ENCODE assay signal across 20 cellular contexts in genomic region chr9:86181379-86182315, GRCh38.
A peak's percentile ranks its signal among the peaks of the same experiment; 100 is the strongest.
DNase-seq lines count a peak whose midpoint lies in the region; ATAC-seq, FAIRE-seq and TF ChIP-seq lines count a peak whose summit lies in the region.
"Had no signal": no experiment of that assay in that cellular context is flagged by ENCODE, and none has a peak within 500 bp of the region (broad histone marks: within the 10 kb centered on the region; RNA-seq: fewer than 3 reads in every experiment).

No MANE protein-coding gene starts in this region.

- no CpG with 5 or more reads among the region's 3 CpGs for WGBS in H9 (ENCODE audit: extremely low coverage, insufficient read length, low lambda C conversion rate)
- WGBS in H1 (ENCODE audit: extremely low coverage in 1 of 2, insufficient coverage in 1 of 2, insufficient read length in 1 of 2, insufficient replicate concordance in 2 of 2, low coverage in 1 of 2, low lambda C conversion rate in 2 of 2, missing lambda C conversion rate in 1 of 2), 2 experiments = 23% methylated on average over 3 of the region's 3 CpGs; no CpG with 5 or more reads in 1 of the 2 experiments
- 78% methylated on average over 3 of the region's 3 CpGs for WGBS in hepatocyte (ENCODE audit: low lambda C conversion rate, missing lambda C conversion rate)

- no peak overlapping the region for H2AK5ac ChIP-seq in H9 (ENCODE audit: insufficient read length, low read length)
- H2AK5ac ChIP-seq in H1 (ENCODE audit: low read depth, low read length) = no peak overlapping the region

- peaks cover 0 to 5% of the 10 kb centered on the region in 2 experiments; a peak in 1 of 5 replicates for H3K9me3 Mint-ChIP-seq in H9
- H3K9me3 Mint-ChIP-seq: CD4-positive, alpha-beta T cell had no signal

- no peak for TF ChIP-seq POLR2A in H1 (IDR thresholded peaks at IDR 0.05; ENCODE audit: control extremely low read depth in 1 of 2, low read depth in 2 of 2, low read length in 2 of 2)

- H3K4ac ChIP-seq in H9 (ENCODE audit: low read depth, low read length) (no peak overlapping the region), H1 (replicated peaks; ENCODE audit: insufficient read length, low read depth, low read length) (no peak overlapping the region)

- TF ChIP-seq EP300 in H1 (IDR thresholded peaks at IDR 0.05; ENCODE audit: borderline replicate concordance in 1 of 2, low read depth in 2 of 2, low read length in 2 of 2) = peak in 1 of 2 experiments; percentile 24; a peak in 1 of 3 replicates

- H3K27me3 ChIP-seq in H9 (ENCODE audit: insufficient read depth, low read length) (no peaks in the 10 kb centered on the region), H1 (replicated peaks in 1 of 4; ENCODE audit: control insufficient read depth in 3 of 4, extremely low read depth in 1 of 4, insufficient read depth in 3 of 4, low read length in 3 of 4) (no peaks in the 10 kb centered on the region; a peak in 1 of 7 replicates), hepatocyte (no peaks in the 10 kb centered on the region)
- H3K27me3 ChIP-seq: SJSA1 had no signal

- H4K91ac ChIP-seq in H9 (ENCODE audit: insufficient read length, low read depth, low read length) (no peak overlapping the region), H1 (replicated peaks; ENCODE audit: insufficient read length, low read length) (no peak overlapping the region)

- H2BK20ac ChIP-seq in H9 (ENCODE audit: low read depth, low read length, poor library complexity, severe bottlenecking) (no peak overlapping the region), H1 (ENCODE audit: low read length) (0 out of 2 replicates have a peak overlapping the region, but pooled peaks have one; percentile 11)

- no peak overlapping the region for H3K14ac ChIP-seq in H9 (ENCODE audit: insufficient read depth, low read length)
- H3K14ac ChIP-seq in H1 (ENCODE audit: insufficient read length) = no peak overlapping the region

- H4K8ac ChIP-seq in H9 (replicated peaks; ENCODE audit: insufficient read length, low read depth, low read length) = no peak overlapping the region
- H4K8ac ChIP-seq in H1 (ENCODE audit: extremely low read depth, insufficient read depth, low read length) = no peak overlapping the region

- H3K23me2 ChIP-seq in H9 (ENCODE audit: insufficient read length, low read depth, low read length, poor library complexity, severe bottlenecking) (no peaks in the 10 kb centered on the region), H1 (ENCODE audit: low read depth, low read length) (no peaks in the 10 kb centered on the region)

- TF ChIP-seq CTCF in H9 (conservative IDR thresholded peaks at IDR 0.05) (no peak), H1 (IDR thresholded peaks at IDR 0.05; ENCODE audit: control extremely low read depth in 1 of 3, insufficient read depth in 1 of 3, low read depth in 1 of 3, low read length in 3 of 3) (no peak), mucosa of descending colon (IDR thresholded peaks at IDR 0.05) (no peak), hepatocyte (IDR thresholded peaks at IDR 0.05; ENCODE audit: poor library complexity) (no peak)

- H2AFZ ChIP-seq in H9 (ENCODE audit: low read length) (no peak overlapping the region), H1 (ENCODE audit: low read length) (no peak overlapping the region), hepatocyte (no peak overlapping the region)

- no peak overlapping the region for H2BK5ac ChIP-seq in H9 (ENCODE audit: insufficient read length, low read length)
- peak overlapping the region; percentile 69; the same call in 1 of the 2 replicates for H2BK5ac ChIP-seq in H1 (ENCODE audit: low read depth, low read length)

- no peak overlapping the region for H3K9ac ChIP-seq in H9 (ENCODE audit: extremely low read depth, insufficient read length, low read length)
- no peak overlapping the region for H3K9ac ChIP-seq in H1 (replicated peaks in 1 of 4; ENCODE audit: extremely low read depth in 1 of 4, low read depth in 3 of 4, low read length in 3 of 4)

- H2BK12ac ChIP-seq in H9 (ENCODE audit: insufficient read length, low read depth, low read length) = no peak overlapping the region
- no peak overlapping the region for H2BK12ac ChIP-seq in H1 (ENCODE audit: low read depth, low read length)

- no peak overlapping the region for H3K23ac ChIP-seq in H9 (ENCODE audit: insufficient read length, low read depth, low read length)
- no peak overlapping the region for H3K23ac ChIP-seq in H1 (ENCODE audit: insufficient read length)

- TF ChIP-seq RAD21 in H1 (IDR thresholded peaks at IDR 0.05 in 1 of 2, conservative IDR thresholded peaks at IDR 0.05 in 1 of 2; ENCODE audit: low read depth in 2 of 2, low read length in 2 of 2) = no peak

- no peak overlapping the region for H3T11ph ChIP-seq in H9 (ENCODE audit: low read length)

- peak; percentile 82 for FAIRE-seq in H1 (lab: Jason Lieb, UNC)
- FAIRE-seq: K562 had no signal

- H3K36me3 ChIP-seq in H1 (ENCODE audit: control insufficient read depth in 2 of 4, insufficient read depth in 4 of 4, low read length in 3 of 4) (no peaks in the 10 kb centered on the region), mucosa of descending colon (ENCODE audit: low read depth) (no peaks in the 10 kb centered on the region), hepatocyte (replicated peaks; ENCODE audit: insufficient read depth, low read depth) (no peaks in the 10 kb centered on the region)
- H3K36me3 ChIP-seq: SJSA1 had no signal

- no peak overlapping the region for H3K56ac ChIP-seq in H9 (ENCODE audit: insufficient read length, low read depth, low read length)
- H3K56ac ChIP-seq in H1 (replicated peaks; ENCODE audit: insufficient read length, low read depth, low read length) = no peak overlapping the region

- peak overlapping the region; percentile 7 to 33; a peak in 4 of 5 replicates for H3K4me3 Mint-ChIP-seq in H9
- H3K4me3 Mint-ChIP-seq: B cell; CD4-positive, alpha-beta T cell had no signal

- peaks cover 5% of the 10 kb centered on the region for H3K27me3 Mint-ChIP-seq in H9 (ENCODE audit: low read depth)

- CTCF ChIA-PET in H1 (lab: Charles Lee; ENCODE audit: partially characterized antibody) = interaction anchor here (1.4 kb wide), 1 partner anchor 20 kb away, joined by 3 read pairs; no protein-coding TSS in a partner anchor

- intact Hi-C loops in mucosa of descending colon (cut with DNase I, micrococcal nuclease) = no loop called here

- DNase-seq in H9 (no peak), NCI-H226 (peak; percentile 43), H1 (ENCODE audit: low read depth in 1 of 2, low spot score in 2 of 2) (no peak), mucosa of descending colon (no peak), AG08396 (ENCODE audit: low spot score) (no peak), RKO (ENCODE audit: low spot score) (no peak), G401 (ENCODE audit: low spot score) (no peak), hepatocyte (ENCODE audit: low spot score) (no peak)
- DNase-seq: ACHN; CD4-positive, alpha-beta T cell; DMS79 treated with DMSO at 0.1 percent for 48 hours; GF-D8; NCI-H1105; NCI-H1694 treated with DMSO at 0.1 percent for 48 hours; NCI-H446 treated with DMSO at 0.1 percent for 48 hours; NCI-H774; SW 1271 had no signal

- peaks cover 43 to 51% of the 10 kb centered on the region in 2 experiments for H3K4me1 Mint-ChIP-seq in H9
- H3K4me1 Mint-ChIP-seq: B cell had no signal

- H4K5ac ChIP-seq in H9 (ENCODE audit: insufficient read length, low read depth, low read length) (no peak overlapping the region), H1 (ENCODE audit: insufficient read length, low read depth, low read length) (no peak overlapping the region)

- peaks cover 2% of the 10 kb centered on the region; the same call in 1 of the 2 replicates for H3K4me1 ChIP-seq in H9 (ENCODE audit: insufficient read depth, low read length)
- peaks cover 3 to 17% (median 7%) of the 10 kb centered on the region in 4 experiments; a peak in 4 of 7 replicates for H3K4me1 ChIP-seq in H1 (replicated peaks in 1 of 4; ENCODE audit: control insufficient read depth in 3 of 4, insufficient read depth in 4 of 4, low read length in 3 of 4)
- H3K4me1 ChIP-seq in mucosa of descending colon (ENCODE audit: low read depth) = peaks cover 5% of the 10 kb centered on the region
- H3K4me1 ChIP-seq in hepatocyte (ENCODE audit: insufficient read depth) = no peaks in the 10 kb centered on the region
- H3K4me1 ChIP-seq: SJSA1 had no signal

- POLR2A ChIA-PET in H1 (lab: Charles Lee; ENCODE audit: partially characterized antibody) = no interaction called here

- H3K18ac ChIP-seq in H9 (ENCODE audit: insufficient read length, low read depth, low read length) = no peak overlapping the region
- H3K18ac ChIP-seq in H1 (ENCODE audit: extremely low read depth, low read length) = peak overlapping the region; percentile 29; the same call in 1 of the 2 replicates

- peaks cover 0 to 5% (median 0%) of the 10 kb centered on the region in 3 experiments; a peak in 3 of 7 replicates for H3K36me3 Mint-ChIP-seq in H9 (ENCODE audit: insufficient read depth in 1 of 3, low read depth in 3 of 3)

- no peak overlapping the region for H2BK15ac ChIP-seq in H9 (ENCODE audit: low read depth, low read length)
- H2BK15ac ChIP-seq in H1 (ENCODE audit: low read length) = no peak overlapping the region

- H3K79me2 ChIP-seq in H9 (ENCODE audit: insufficient read depth, low read length) (no peaks in the 10 kb centered on the region), H1 (ENCODE audit: control insufficient read depth in 1 of 2, insufficient read depth in 2 of 2, low read length in 2 of 2) (no peaks in the 10 kb centered on the region), hepatocyte (no peaks in the 10 kb centered on the region)

- no peaks in the 10 kb centered on the region for H4K20me1 ChIP-seq in H9 (ENCODE audit: control insufficient read depth, insufficient read depth, insufficient read length)
- H4K20me1 ChIP-seq in H1 (replicated peaks in 1 of 2; ENCODE audit: control insufficient read depth in 1 of 2, insufficient read depth in 2 of 2, low read length in 2 of 2) = no peaks in the 10 kb centered on the region
- H4K20me1 ChIP-seq in hepatocyte (ENCODE audit: insufficient read depth, poor library complexity, severe bottlenecking) = no peaks in the 10 kb centered on the region

- ATAC-seq in mucosa of descending colon = peak; percentile 56
- ATAC-seq: K562 had no signal

- no peaks in the 10 kb centered on the region for H3K79me1 ChIP-seq in H9 (ENCODE audit: insufficient read depth, low read depth, low read length, poor library complexity, severe bottlenecking)
- no peaks in the 10 kb centered on the region; the same call in 1 of the 2 replicates for H3K79me1 ChIP-seq in H1 (ENCODE audit: low read depth, low read length)

- H2BK120ac ChIP-seq in H9 (ENCODE audit: low read depth, low read length, poor library complexity, severe bottlenecking) = no peak overlapping the region
- no peak overlapping the region for H2BK120ac ChIP-seq in H1 (replicated peaks; ENCODE audit: low read depth, low read length)

- H3K4me3 ChIP-seq in H1 (ENCODE audit: extremely low read depth in 1 of 4, insufficient read depth in 2 of 4, low read depth in 3 of 4, low read length in 4 of 4) (peak overlapping the region in 1 of 4 experiments; percentile 43; a peak in 2 of 8 replicates), mucosa of descending colon (no peak overlapping the region), hepatocyte (no peak overlapping the region)
- H3K4me3 ChIP-seq: K562, SJSA1 had no signal

- H3K4me2 ChIP-seq in H9 (ENCODE audit: insufficient read depth, insufficient read length, low read length) = peak overlapping the region; percentile 30
- peak overlapping the region; percentile 46 to 59 for H3K4me2 ChIP-seq in H1 (ENCODE audit: insufficient read depth in 1 of 2, low read depth in 2 of 2, low read length in 2 of 2)
- H3K4me2 ChIP-seq in hepatocyte = no peak overlapping the region

- in situ Hi-C loops in G401 (cut with HindIII; ENCODE audit: low sequenced_read_pairs) = no loop called here

- no peaks in the 10 kb centered on the region for H3K9me3 ChIP-seq in H9 (ENCODE audit: control insufficient read depth, low read depth, low read length)
- no peaks in the 10 kb centered on the region for H3K9me3 ChIP-seq in H1 (ENCODE audit: insufficient read depth in 2 of 2, low read depth in 1 of 2, low read length in 1 of 2)
- no peaks in the 10 kb centered on the region for H3K9me3 ChIP-seq in mucosa of descending colon
- H3K9me3 ChIP-seq in hepatocyte (ENCODE audit: low read depth) = no peaks in the 10 kb centered on the region
- H3K9me3 ChIP-seq: SJSA1 had no signal

- H3K9me2 ChIP-seq in hepatocyte (replicated peaks; ENCODE audit: insufficient read depth) = no peaks in the 10 kb centered on the region

- H3K27ac ChIP-seq in H9 (ENCODE audit: insufficient read length, low read depth, low read length) (no peak overlapping the region), H1 (ENCODE audit: low read depth, low read length) (no peak overlapping the region), hepatocyte (no peak overlapping the region)
- H3K27ac ChIP-seq: SJSA1 had no signal

- peak overlapping the region; percentile 59 to 91 (median 89) for H3K27ac Mint-ChIP-seq in H9
- H3K27ac Mint-ChIP-seq: B cell; CD4-positive, alpha-beta T cell had no signal
